In the genomic region with DNA sequence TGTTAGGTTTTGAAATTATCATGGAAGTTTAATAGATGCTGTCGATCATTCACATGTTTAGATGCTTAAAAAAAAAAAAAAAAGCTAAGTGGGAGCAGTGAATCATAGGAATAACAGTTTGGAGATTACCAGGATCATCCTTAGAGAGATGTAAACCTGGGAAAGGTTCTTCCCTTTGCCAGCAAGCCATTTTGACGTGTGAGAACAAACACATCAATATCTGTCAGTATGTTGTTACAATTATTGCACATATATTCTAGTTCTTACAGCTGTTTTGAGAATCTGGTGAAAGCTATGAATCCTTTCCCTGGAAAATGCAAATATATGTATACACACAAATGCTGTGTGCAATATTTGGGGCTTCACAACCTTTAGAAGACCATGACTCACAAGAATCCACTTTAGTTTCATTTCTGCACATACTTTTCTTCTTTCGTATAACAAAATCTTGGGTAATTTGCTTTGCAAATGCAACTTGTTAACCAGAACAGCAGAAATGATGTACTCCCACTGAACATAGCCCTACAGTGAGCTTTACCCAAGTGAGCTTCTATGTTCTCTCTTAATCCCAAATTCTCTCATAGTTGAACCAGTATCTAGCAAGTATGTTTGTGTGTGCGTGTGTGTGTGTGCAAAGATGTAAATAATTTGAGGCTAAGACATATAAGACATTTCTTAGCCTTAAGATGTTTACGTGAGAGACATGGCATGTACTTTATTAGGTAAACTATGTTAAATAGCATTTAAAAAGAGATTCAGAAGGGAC, we compare ENCODE assay signal across 11 cellular contexts. TPM values are rescaled to one million over a fixed set of nuclear protein-coding genes. Genes with fewer than 3 reads are reported as not detected.
DNase-seq lines count a peak whose midpoint lies in the region; ATAC-seq, FAIRE-seq and TF ChIP-seq lines count a peak whose summit lies in the region.
"Had no signal": no experiment of that assay in that cellular context is flagged by ENCODE, and none has a peak within 500 bp of the region (broad histone marks: within the 10 kb centered on the region; RNA-seq: fewer than 3 reads in every experiment).

No MANE protein-coding gene starts in this region.

- FAIRE-seq in GM12891 (lab: Jason Lieb, UNC) = peak; percentile 86

- peaks cover 0 to 18% (median 0%) of the 10 kb centered on the region in 12 donors for H3K4me1 ChIP-seq in heart left ventricle
- H3K4me1 ChIP-seq: HAP-1 had no signal

- 78 to 86% (median 82%) methylated on average over 5 of the region's 5 CpGs for WGBS in heart left ventricle, 4 donors

- TF ChIP-seq POLR2A in GM12891 (IDR thresholded peaks at IDR 0.05; ENCODE audit: low read depth, low read length) (no peak), heart left ventricle (IDR thresholded peaks at IDR 0.05) (no peak)

- DNase-seq in GM12891 (ENCODE audit: insufficient read length, low spot score) (no peak), MV-4-11 (lab: John Stamatoyannopoulos, UW) (peak; percentile 68), iris pigment epithelial cell (ENCODE audit: low read depth) (peak; percentile 55), omental fat pad (ENCODE audit: low spot score) (no peak), cortex of kidney (lab: John Stamatoyannopoulos, UW) (no peak), ureter (ENCODE audit: low spot score) (no peak), heart left ventricle (no peak)
- DNase-seq: left ventricle myocardium inferior, NCI-H1092 had no signal

- no peak for TF ChIP-seq CTCF in omental fat pad (IDR thresholded peaks at IDR 0.05)
- no peak for TF ChIP-seq CTCF in heart left ventricle (IDR thresholded peaks at IDR 0.05)

- intact Hi-C loops in heart left ventricle (cut with DNase I) = loop anchor here in 3 of 10 donors (10.0 kb wide), 3 partner anchors 47 to 243 kb away; no protein-coding TSS in a partner anchor

- H3K4me3 ChIP-seq in heart left ventricle = no peak overlapping the region
- H3K4me3 ChIP-seq: HAP-1, left ventricle myocardium inferior had no signal

- no peaks in the 10 kb centered on the region for H3K9me3 ChIP-seq in heart left ventricle
- H3K9me3 ChIP-seq: HAP-1, left ventricle myocardium inferior had no signal

- H3K36me3 ChIP-seq in heart left ventricle = peaks cover 0 to 69% (median 57%) of the 10 kb centered on the region in 9 donors

- H3K27me3 ChIP-seq in heart left ventricle = no peaks in the 10 kb centered on the region

- ATAC-seq in GM21447 (IDR thresholded peaks at IDR 0.05; ENCODE audit: unreplicated experiment) = peak; percentile 47
- no peak for ATAC-seq in omental fat pad (ENCODE audit: low FRiP score)
- ATAC-seq in heart left ventricle = no peak

- H3K27ac ChIP-seq in heart left ventricle = no peak overlapping the region
- H3K27ac ChIP-seq: left ventricle myocardium inferior had no signal

TF ChIP-seq in GM12891, 5 proteins besides CTCF, POLR2A, EP300 and RAD21:
- TF ChIP-seq SPI1 (IDR thresholded peaks at IDR 0.05; ENCODE audit: low read depth, low read length) (0 out of 2 replicates have a peak, but pooled peaks have one; percentile 3), POLR2AphosphoS5 (IDR thresholded peaks at IDR 0.05; ENCODE audit: low read depth, low read length) (no peak), TAF1 (IDR thresholded peaks at IDR 0.05; ENCODE audit: low read depth, low read length) (no peak), PAX5 (IDR thresholded peaks at IDR 0.05; ENCODE audit: insufficient read depth, low read length, severe bottlenecking) (no peak), POU2F2 (IDR thresholded peaks at IDR 0.05; ENCODE audit: low read depth, low read length) (no peak)

RNA-seq across cellular contexts. Expression of gene NFKBIZ, which starts 12.1 kb away (rescaled TPM):
- polyA plus RNA-seq in GM12891 (2012; ENCODE audit: low read depth, missing spikeins) = 30.5 TPM
- total RNA-seq in omental fat pad (100 to 1,000 TPM in 2 of 4 donors, 10 to 100 TPM in 2; 78.2 to 296 (median 108) TPM), ureter (81.8 TPM), heart left ventricle (10 to 100 TPM in 4 of 9 donors, 1 to 10 TPM in 5; 6.9 to 44.8 (median 10.0) TPM)
- 1 to 10 TPM; 5.6 to 7.2 TPM for polyA plus RNA-seq in heart left ventricle

Comparison
In these comparisons a context has a peak if more than half of its experiments do, and no peak if none do; other contexts are left out.
1. DNase-seq: peak in MV-4-11 (single experiment) and iris pigment epithelial cell (single experiment); none in GM12891 (single experiment), omental fat pad (single experiment), cortex of kidney (single experiment), ureter (single experiment) and heart left ventricle (0 of 5).